In the genomic region with DNA sequence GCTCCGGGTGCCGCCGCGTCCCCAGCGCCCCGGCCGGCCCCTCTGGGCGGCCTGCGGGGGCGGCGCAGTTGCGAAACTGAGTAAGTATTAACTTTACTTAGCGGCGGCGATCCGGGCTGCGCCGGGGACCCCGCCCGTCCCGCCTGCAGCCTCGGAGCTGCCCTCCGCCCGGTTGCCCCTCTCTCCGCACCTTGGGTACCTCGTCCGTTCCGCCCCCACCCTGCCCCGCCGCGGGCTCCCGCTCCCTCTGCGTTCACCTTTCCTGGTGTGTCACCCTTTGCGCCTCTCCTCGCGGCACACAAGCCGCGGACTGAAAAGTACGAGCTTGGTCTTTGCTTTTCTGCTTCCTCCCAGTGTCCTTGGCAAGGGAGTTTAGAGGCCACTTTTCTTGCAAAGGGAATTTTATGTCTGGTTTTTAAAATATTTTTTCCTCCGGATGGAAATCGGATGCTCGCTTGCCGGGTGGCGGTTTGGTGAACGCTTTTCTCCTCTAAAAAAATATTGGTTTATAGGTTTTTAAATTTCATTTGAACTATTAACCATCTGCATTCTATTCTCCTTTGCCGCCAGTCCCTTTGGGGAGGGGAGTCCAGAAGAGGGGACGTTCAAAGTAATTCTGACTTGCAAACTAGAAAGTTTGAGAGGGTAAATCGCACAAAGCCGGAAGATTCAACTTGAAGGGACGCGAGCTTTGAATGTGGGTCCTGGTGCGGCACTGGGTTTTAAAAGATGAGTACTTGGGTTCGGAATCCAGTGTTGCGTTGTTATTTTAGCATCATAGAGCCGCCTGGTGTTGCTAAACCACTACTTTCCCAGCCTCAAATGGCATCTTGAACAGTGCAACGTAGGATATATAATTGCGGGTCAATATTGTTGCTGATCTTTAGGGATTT, we compare ENCODE assay signal across 8 cellular contexts. TPM values are rescaled to one million over a fixed set of nuclear protein-coding genes. Genes with fewer than 3 reads are reported as not detected.
DNase-seq lines count a peak whose midpoint lies in the region; ATAC-seq, FAIRE-seq and TF ChIP-seq lines count a peak whose summit lies in the region.

No MANE protein-coding gene starts in this region.

- intact Hi-C loops in endothelial cell of umbilical vein (cut with micrococcal nuclease), result loop anchor here (1.0 to 10.0 kb wide), 9 partner anchors 29 to 523 kb away; no protein-coding TSS in a partner anchor

- POLR2A ChIA-PET in endothelial cell of umbilical vein (lab: Charles Lee), result interaction anchor here (0.6 to 2.1 kb wide), 3 partner anchors 39 to 535 kb away, joined by 3 to 4 read pairs (median 3); no protein-coding TSS in a partner anchor

- peaks cover 6% of the 10 kb centered on the region for H4K20me1 ChIP-seq in endothelial cell of umbilical vein (replicated peaks; ENCODE audit: control insufficient read depth, extremely low read depth, insufficient read depth, low read length)

- no peaks in the 10 kb centered on the region for H3K36me3 Mint-ChIP-seq in memory B cell

- TF ChIP-seq EP300 in suprapubic skin (IDR thresholded peaks at IDR 0.05), result no peak

- peak overlapping the region; percentile 87 for H3K4me3 Mint-ChIP-seq in memory B cell

- peak; percentile 50 for FAIRE-seq in endothelial cell of umbilical vein (lab: Jason Lieb, UNC)

- peaks cover 1% of the 10 kb centered on the region for H3K9me3 Mint-ChIP-seq in memory B cell

- H3K4me1 ChIP-seq in endothelial cell of umbilical vein (ENCODE audit: control insufficient read depth, extremely low read depth, insufficient read depth, low read length) (peaks cover 20% of the 10 kb centered on the region), suprapubic skin (peaks cover 31% of the 10 kb centered on the region)

- CTCF ChIA-PET in endothelial cell of umbilical vein (lab: Charles Lee), result interaction anchor here (0.9 to 4.8 kb wide), 30 partner anchors 9 to 718 kb away, joined by 3 to 52 read pairs (median 4); no protein-coding TSS in a partner anchor

- 0% methylated on average over 36 of the region's 57 CpGs for WGBS in suprapubic skin

- peak overlapping the region; percentile 47 for H3K27ac Mint-ChIP-seq in memory B cell

- BruUV-seq in endothelial cell of umbilical vein (replicated peaks; lab: Mats Ljungman, UMichigan), result TSS peak; percentile 31

- no peaks in the 10 kb centered on the region for H3K9me1 ChIP-seq in endothelial cell of umbilical vein (replicated peaks; ENCODE audit: control insufficient read depth, extremely low read depth, insufficient read depth, low read length)

- peak; percentile 43 for DNase-seq in stimulated activated CD4-positive, alpha-beta T cell treated with anti-CD3 and anti-CD28 coated beads, Interleukin-15, amount 100 ng/mL, for 24 hours
- no peak for DNase-seq in stimulated activated CD4-positive, alpha-beta T cell treated with anti-CD3 and anti-CD28 coated beads, Interleukin-4, amount 100 ng/mL, for 24 hours
- DNase-seq in HT-29 (ENCODE audit: low spot score) (peak; percentile 7), WERI-Rb-1 (peak; percentile 53), endothelial cell of umbilical vein (ENCODE audit: low read depth, low spot score) (peak; percentile 71), memory B cell (ENCODE audit: low spot score in 2 of 2) (peak in 1 of 2 donors; percentile 22), suprapubic skin (ENCODE audit: low spot score in 2 of 2) (peak in 1 of 2 donors; percentile 77), mesenteric fat pad (ENCODE audit: low spot score) (no peak)

- H3K9me3 ChIP-seq in WERI-Rb-1 (ENCODE audit: severe bottlenecking) (no peaks in the 10 kb centered on the region), endothelial cell of umbilical vein (replicated peaks; ENCODE audit: control insufficient read depth, insufficient read depth, low read length) (no peaks in the 10 kb centered on the region), suprapubic skin (no peaks in the 10 kb centered on the region)

- H3K4me3 ChIP-seq in WERI-Rb-1 (ENCODE audit: low read depth, low read length), result peak overlapping the region; percentile 93
- H3K4me3 ChIP-seq in endothelial cell of umbilical vein (replicated peaks in 1 of 3; ENCODE audit: insufficient read depth in 1 of 3, low read depth in 1 of 3, low read length in 3 of 3), result peak overlapping the region; percentile 95 to 100 (median 100)
- H3K4me3 ChIP-seq in suprapubic skin, result peak overlapping the region; percentile 82

- peaks cover 53% of the 10 kb centered on the region for H3K79me2 ChIP-seq in endothelial cell of umbilical vein (ENCODE audit: control insufficient read depth, insufficient read depth, low read length)

- H3K27me3 ChIP-seq in WERI-Rb-1 (ENCODE audit: insufficient read depth, low read depth, severe bottlenecking) (no peaks in the 10 kb centered on the region), endothelial cell of umbilical vein (ENCODE audit: control insufficient read depth in 2 of 2, insufficient read depth in 2 of 2, low read length in 2 of 2) (no peaks in the 10 kb centered on the region), suprapubic skin (no peaks in the 10 kb centered on the region)

- H3K27ac ChIP-seq in WERI-Rb-1 (peak overlapping the region; percentile 77), endothelial cell of umbilical vein (ENCODE audit: insufficient read depth, low read depth, low read length) (peak overlapping the region; percentile 95), suprapubic skin (peak overlapping the region; percentile 94)

- H2AFZ ChIP-seq in endothelial cell of umbilical vein (ENCODE audit: low read depth, low read length), result peak overlapping the region; percentile 63

- peak; percentile 30 for ATAC-seq in memory B cell (ENCODE audit: low read depth)

- dilution Hi-C loops in endothelial cell of umbilical vein (cut with MboI; ENCODE audit: extremely low pct_ligation_motif_present, low sequenced_read_pairs), result no loop called here

- H3K36me3 ChIP-seq in WERI-Rb-1 (no peaks in the 10 kb centered on the region; the same call in none of the 2 replicates), endothelial cell of umbilical vein (ENCODE audit: control insufficient read depth in 2 of 2, extremely low read depth in 1 of 2, insufficient read depth in 2 of 2, low read length in 2 of 2) (peaks cover 2 to 5% of the 10 kb centered on the region in 2 experiments), suprapubic skin (no peaks in the 10 kb centered on the region)

- no peak for TF ChIP-seq POLR2A in endothelial cell of umbilical vein (IDR thresholded peaks at IDR 0.05; ENCODE audit: low read depth, low read length)
- peak in 1 of 2 donors; percentile 40 for TF ChIP-seq POLR2A in suprapubic skin (IDR thresholded peaks at IDR 0.05)

- H3K4me1 Mint-ChIP-seq in memory B cell, result peaks cover 13% of the 10 kb centered on the region

- peaks cover 8% of the 10 kb centered on the region for H3K27me3 Mint-ChIP-seq in memory B cell

- H3K4me2 ChIP-seq in endothelial cell of umbilical vein (ENCODE audit: insufficient read depth, low read length), result peak overlapping the region; percentile 99

- H3K9ac ChIP-seq in endothelial cell of umbilical vein (replicated peaks; ENCODE audit: extremely low read depth, insufficient read depth, low read length), result peak overlapping the region; percentile 98

- TF ChIP-seq CTCF in WERI-Rb-1 (IDR thresholded peaks at IDR 0.05; ENCODE audit: low read depth, low read length) (no peak), endothelial cell of umbilical vein (IDR thresholded peaks at IDR 0.05; ENCODE audit: extremely low read depth in 1 of 2, insufficient read depth in 1 of 2, low read depth in 1 of 2, low read length in 2 of 2) (peak in 1 of 2 donors; percentile 16), suprapubic skin (IDR thresholded peaks at IDR 0.05) (no peak)

TF ChIP-seq in endothelial cell of umbilical vein, 7 proteins besides CTCF, POLR2A, EP300 and RAD21:
- no peak for TF ChIP-seq POLR2AphosphoS5 (IDR thresholded peaks at IDR 0.05; ENCODE audit: insufficient read depth, low read depth, low read length)
- no peak for TF ChIP-seq GATA2 (IDR thresholded peaks at IDR 0.05; ENCODE audit: insufficient read depth, insufficient read length, low read depth, low read length)
- TF ChIP-seq, protein P1, sequence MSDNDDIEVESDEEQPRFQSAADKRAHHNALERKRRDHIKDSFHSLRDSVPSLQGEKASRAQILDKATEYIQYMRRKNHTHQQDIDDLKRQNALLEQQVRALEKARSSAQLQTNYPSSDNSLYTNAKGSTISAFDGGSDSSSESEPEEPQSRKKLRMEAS (IDR thresholded peaks at IDR 0.05; ENCODE audit: insufficient read depth, insufficient read length), result no peak
- no peak for TF ChIP-seq FOS (IDR thresholded peaks at IDR 0.05; ENCODE audit: borderline replicate concordance, insufficient read depth, low read length)
- no peak for TF ChIP-seq MYC (IDR thresholded peaks at IDR 0.05; ENCODE audit: low read depth, low read length)

RNA-seq across cellular contexts. Expression of a gene that starts 0.8 kb away (rescaled TPM):
- 0.05 TPM in 1 of 2 replicates, not detected in the other for total RNA-seq in HT-29 (2014; rRNA removed; shearing (Covaris generic))
- total RNA-seq in endothelial cell of umbilical vein (58.3 and 59.3 TPM in 2 replicates), suprapubic skin (10 to 100 TPM in 1 of 4 donors, 1 to 10 TPM in 3; 5.4 to 14.2 (median 6.1) TPM), mesenteric fat pad (47.0 TPM)
- polyA plus RNA-seq in endothelial cell of umbilical vein, result 9.0 and 11.1 TPM in 2 replicates
- 12.0 and 12.8 TPM in 2 replicates for polyA plus RNA-seq in endothelial cell of umbilical vein (2011; cell fraction: cytosol; rRNA removed)
- polyA plus RNA-seq in endothelial cell of umbilical vein (2011; cell fraction: nucleus; rRNA removed), result 23.2 and 24.5 TPM in 2 replicates
- polyA plus RNA-seq in endothelial cell of umbilical vein (2012), result 28.5 and 39.2 TPM in 2 replicates
- 77.4 and 82.4 TPM in 2 replicates for polyA minus RNA-seq in endothelial cell of umbilical vein
- polyA minus RNA-seq in endothelial cell of umbilical vein (2011; cell fraction: cytosol; rRNA and poly(A)+ RNA removed), result 33.1 TPM
- polyA minus RNA-seq in endothelial cell of umbilical vein (2011; cell fraction: nucleus; rRNA and poly(A)+ RNA removed), result 69.4 and 85.4 TPM in 2 replicates

Comparison
In these comparisons a context has a peak if more than half of its experiments do, and no peak if none do; other contexts are left out.
1. DNase-seq: peak in stimulated activated CD4-positive, alpha-beta T cell treated with anti-CD3 and anti-CD28 coated beads, Interleukin-15, amount 100 ng/mL, for 24 hours (single experiment), HT-29 (single experiment), WERI-Rb-1 (single experiment) and endothelial cell of umbilical vein (single experiment); none in stimulated activated CD4-positive, alpha-beta T cell treated with anti-CD3 and anti-CD28 coated beads, Interleukin-4, amount 100 ng/mL, for 24 hours (single experiment) and mesenteric fat pad (single experiment).
2. Peak in every context shown above with its lines, with median percentiles within 50 percentile points of each other: H3K27ac ChIP-seq and H3K4me3 ChIP-seq.